In the genomic region with DNA sequence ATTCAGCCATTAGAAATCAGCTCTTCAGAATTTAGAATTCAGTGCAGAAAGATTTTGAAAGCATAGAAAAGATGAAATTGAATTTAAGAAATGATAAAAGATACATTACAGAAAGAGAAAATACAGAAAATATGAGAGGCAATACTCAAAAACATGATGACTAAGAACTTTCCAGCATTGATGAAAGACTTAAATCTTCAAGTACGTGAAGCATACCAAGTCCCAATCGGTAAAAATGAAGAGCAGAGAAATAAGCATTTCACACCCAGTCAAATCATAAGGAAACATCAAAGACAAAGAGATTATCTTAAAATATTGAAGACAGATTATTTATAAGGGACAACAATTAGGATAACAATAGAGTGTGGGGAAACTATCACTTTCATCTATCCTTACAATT, we compare ENCODE assay signal across 11 cellular contexts. TPM values are rescaled to one million over a fixed set of nuclear protein-coding genes. Genes with fewer than 3 reads are reported as not detected.
"Had no signal": no experiment of that assay in that cellular context is flagged by ENCODE, and none has a peak within 500 bp of the region (broad histone marks: within the 10 kb centered on the region; RNA-seq: fewer than 3 reads in every experiment).

No MANE protein-coding gene starts in this region.

- FAIRE-seq: H1, HTR-8/SVneo had no signal

- ATAC-seq: GM23338, HCT116 had no signal

- H3K27ac ChIP-seq: KMS-11 had no signal

- H3K4me2 ChIP-seq: GM23338, KMS-11 had no signal

- H3K36me3 ChIP-seq: HAP-1 had no signal

- H3K9ac ChIP-seq: KMS-11 had no signal

- DNase-seq: H7, IMR-90, Karpas-422, KBM-7 had no signal

- H3K9me3 ChIP-seq: HAP-1 had no signal

- H2AFZ ChIP-seq: GM23338 had no signal

- H3K4me1 ChIP-seq: HAP-1 had no signal

- H3K4me3 ChIP-seq: GM23338, HAP-1 had no signal

RNA-seq across cellular contexts. Expression of gene MUSK, which starts 35.1 kb away (rescaled TPM):
- total RNA-seq: GM23338, H1, H7, HT-29 had no signal
- polyA plus RNA-seq: GM23338, H1 had no signal
